Comparison of ENCODE assay signal across 8 cellular contexts in genomic region chr10:102645388-102645740, GRCh38. TPM values are rescaled to one million over a fixed set of nuclear protein-coding genes. Genes with fewer than 3 reads are reported as not detected.
DNase-seq lines count a peak whose midpoint lies in the region; ATAC-seq and TF ChIP-seq lines count a peak whose summit lies in the region.

No MANE protein-coding gene starts in this region.

- ATAC-seq in gastroesophageal sphincter (peak; percentile 11), GM21619 (IDR thresholded peaks at IDR 0.05; ENCODE audit: unreplicated experiment) (no peak)

- H3K27me3 Mint-ChIP-seq in neural progenitor cell (ENCODE audit: insufficient read depth, low read depth) = peaks cover 14% of the 10 kb centered on the region

- H3F3A ChIP-seq in neural progenitor cell (ENCODE audit: low read depth) = peaks cover 74% of the 10 kb centered on the region

- H3K9ac ChIP-seq in neural progenitor cell = peak overlapping the region; percentile 41

- DNase-seq in activated gamma-delta T cell treated with Interleukin-2 at 50 U/mL for 16 hours = peak; percentile 44
- DNase-seq in activated gamma-delta T cell (lab: John Stamatoyannopoulos, UW) = no peak
- DNase-seq in NOMO-1 treated with DMSO at 0.1 percent for 48 hours (lab: John Stamatoyannopoulos, UW; ENCODE audit: unreplicated experiment) = peak; percentile 64
- peak; percentile 40 for DNase-seq in activated naive CD4-positive, alpha-beta T cell treated with Interleukin-2 at 50 U/mL for 16 hours
- DNase-seq in neural progenitor cell (ENCODE audit: low spot score) = no peak
- DNase-seq in NCI-H1930 (lab: John Stamatoyannopoulos, UW) = no peak

- no CpG with 5 or more reads among the region's 12 CpGs for WGBS in gastroesophageal sphincter (ENCODE audit: low coverage in 1 of 2), 2 donors

- TF ChIP-seq CTCF in gastroesophageal sphincter (IDR thresholded peaks at IDR 0.05) (no peak), neural progenitor cell (IDR thresholded peaks at IDR 0.05) (no peak)

- H3K27ac ChIP-seq in gastroesophageal sphincter (peak overlapping the region; percentile 97 to 99 (median 98)), neural progenitor cell (no peak overlapping the region)

- H3K4me3 ChIP-seq in gastroesophageal sphincter = peak overlapping the region; percentile 50 to 69
- H3K4me3 ChIP-seq in neural progenitor cell = peak overlapping the region; percentile 94

- peaks cover 58% of the 10 kb centered on the region for H4K20me1 ChIP-seq in neural progenitor cell (ENCODE audit: low read depth)

- no peak for TF ChIP-seq POLR2A in gastroesophageal sphincter (IDR thresholded peaks at IDR 0.05)

- H3K4me1 Mint-ChIP-seq in neural progenitor cell = peaks cover 54% of the 10 kb centered on the region

- no peak for TF ChIP-seq EP300 in gastroesophageal sphincter (IDR thresholded peaks at IDR 0.05)

- H3K9me3 Mint-ChIP-seq in neural progenitor cell = peaks cover 3% of the 10 kb centered on the region

- peaks cover 0 to 56% (median 35%) of the 10 kb centered on the region in 3 donors for H3K4me1 ChIP-seq in gastroesophageal sphincter
- H3K4me1 ChIP-seq in neural progenitor cell = peaks cover 48% of the 10 kb centered on the region

- H2AFZ ChIP-seq in neural progenitor cell (replicated peaks) = no peak overlapping the region

- peak overlapping the region; percentile 96 for H3K27ac Mint-ChIP-seq in neural progenitor cell

- no peaks in the 10 kb centered on the region for H3K9me3 ChIP-seq in gastroesophageal sphincter
- H3K9me3 ChIP-seq in neural progenitor cell (ENCODE audit: low read depth) = no peaks in the 10 kb centered on the region

- peak overlapping the region; percentile 94 for H3K4me2 ChIP-seq in neural progenitor cell

- peaks cover 67% of the 10 kb centered on the region for H3K79me2 ChIP-seq in neural progenitor cell (ENCODE audit: low read depth)

- H3K36me3 ChIP-seq in gastroesophageal sphincter (peaks cover 0 to 7% of the 10 kb centered on the region in 2 donors), neural progenitor cell (no peaks in the 10 kb centered on the region)

- peak overlapping the region; percentile 98 for H3K4me3 Mint-ChIP-seq in neural progenitor cell

- H3K36me3 Mint-ChIP-seq in neural progenitor cell = peaks cover 5% of the 10 kb centered on the region

- H3K27me3 ChIP-seq in gastroesophageal sphincter = no peaks in the 10 kb centered on the region
- no peaks in the 10 kb centered on the region for H3K27me3 ChIP-seq in neural progenitor cell

RNA-seq across cellular contexts. Expression of gene TRIM8, which starts 1.1 kb away (rescaled TPM):
- total RNA-seq in gastroesophageal sphincter (100 to 1,000 TPM in 3 of 4 donors, 10 to 100 TPM in 1; 96.7 to 171 (median 131) TPM), neural progenitor cell (ENCODE audit: low replicate concordance) (31.4 and 33.8 TPM in 2 replicates)

Comparison
In these comparisons a context has a peak if more than half of its experiments do, and no peak if none do; other contexts are left out.
1. DNase-seq: peak in activated gamma-delta T cell treated with Interleukin-2 at 50 U/mL for 16 hours (single experiment), NOMO-1 treated with DMSO at 0.1 percent for 48 hours (single experiment) and activated naive CD4-positive, alpha-beta T cell treated with Interleukin-2 at 50 U/mL for 16 hours (single experiment); none in activated gamma-delta T cell (single experiment), neural progenitor cell (single experiment) and NCI-H1930 (0 of 2).